In the genomic region with DNA sequence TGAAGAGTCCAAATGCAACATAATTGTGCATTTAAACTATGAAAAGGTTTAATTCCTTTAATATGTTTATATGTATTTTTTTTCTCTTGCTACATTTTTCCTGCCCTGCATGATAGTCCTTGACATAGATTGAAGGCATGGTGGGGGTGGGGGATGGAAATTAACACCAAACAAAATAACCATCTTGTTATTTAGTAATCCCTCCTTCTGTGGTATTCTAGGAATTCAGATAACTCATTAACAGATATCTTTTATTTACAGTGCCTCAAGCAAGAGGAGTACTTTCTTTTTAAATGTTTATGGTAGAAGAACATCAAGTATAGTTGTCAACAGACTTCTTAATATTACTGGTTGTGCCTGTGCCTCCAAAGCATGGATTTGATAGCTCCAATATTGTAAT, we compare ENCODE assay signal across 23 cellular contexts.
DNase-seq lines count a peak whose midpoint lies in the region; FAIRE-seq and TF ChIP-seq lines count a peak whose summit lies in the region.
"Had no signal": no experiment of that assay in that cellular context is flagged by ENCODE, and none has a peak within 500 bp of the region (broad histone marks: within the 10 kb centered on the region; RNA-seq: fewer than 3 reads in every experiment).

No MANE protein-coding gene starts in this region.

- no peak overlapping the region for H3K4me3 ChIP-seq in keratinocyte (ENCODE audit: control insufficient read depth in 2 of 3, extremely low read depth in 1 of 3, insufficient read depth in 2 of 3, low read depth in 1 of 3, low read length in 3 of 3)
- H3K4me3 ChIP-seq in hepatocyte = no peak overlapping the region
- H3K4me3 ChIP-seq: Peyer's patch, SK-N-MC had no signal

- no peak overlapping the region for H3K9ac ChIP-seq in keratinocyte (ENCODE audit: control insufficient read depth, extremely low read depth, insufficient read depth, low read length)

- H3K36me3 ChIP-seq in keratinocyte (ENCODE audit: control insufficient read depth in 2 of 2, extremely low read depth in 1 of 2, insufficient read depth in 2 of 2, low read length in 2 of 2) (no peaks in the 10 kb centered on the region), hepatocyte (replicated peaks; ENCODE audit: insufficient read depth, low read depth) (no peaks in the 10 kb centered on the region)
- H3K36me3 ChIP-seq: Peyer's patch had no signal

- H2AFZ ChIP-seq in keratinocyte (ENCODE audit: control insufficient read depth, low read length) (no peak overlapping the region), hepatocyte (no peak overlapping the region)

- no peaks in the 10 kb centered on the region for H3K9me1 ChIP-seq in keratinocyte (ENCODE audit: control insufficient read depth, extremely low read depth, insufficient read depth, low read length)

- H3K27ac ChIP-seq in keratinocyte (ENCODE audit: control insufficient read depth, insufficient read depth, low read length) = no peak overlapping the region
- H3K27ac ChIP-seq in hepatocyte = no peak overlapping the region
- H3K27ac ChIP-seq: C4-2B, Peyer's patch, SK-N-MC had no signal

- FAIRE-seq in RCC 7860 (lab: Jason Lieb, UNC) (peak; percentile 26), keratinocyte (lab: Jason Lieb, UNC) (no peak)
- FAIRE-seq: GM12892, HTR-8/SVneo had no signal

- H3K4me1 ChIP-seq in keratinocyte (ENCODE audit: control insufficient read depth, extremely low read depth, insufficient read depth, low read length) (peaks cover 16% of the 10 kb centered on the region), hepatocyte (ENCODE audit: insufficient read depth) (peaks cover 52% of the 10 kb centered on the region)
- H3K4me1 ChIP-seq: Peyer's patch had no signal

- H3K27me3 ChIP-seq in keratinocyte (ENCODE audit: control insufficient read depth, extremely low read depth, insufficient read depth, low read length) = no peaks in the 10 kb centered on the region
- no peaks in the 10 kb centered on the region for H3K27me3 ChIP-seq in hepatocyte
- H3K27me3 ChIP-seq: Peyer's patch had no signal

- H3K9me2 ChIP-seq in hepatocyte (replicated peaks; ENCODE audit: insufficient read depth) = no peaks in the 10 kb centered on the region

- no peaks in the 10 kb centered on the region for H4K20me1 ChIP-seq in keratinocyte (ENCODE audit: control insufficient read depth, extremely low read depth, insufficient read depth, low read length)
- H4K20me1 ChIP-seq in hepatocyte (ENCODE audit: insufficient read depth, poor library complexity, severe bottlenecking) = no peaks in the 10 kb centered on the region

- H3K79me2 ChIP-seq in keratinocyte (ENCODE audit: control insufficient read depth, insufficient read depth, low read length) (no peaks in the 10 kb centered on the region), hepatocyte (no peaks in the 10 kb centered on the region)

- no peaks in the 10 kb centered on the region for H3K9me3 ChIP-seq in keratinocyte (ENCODE audit: control insufficient read depth, low read depth, low read length)
- no peaks in the 10 kb centered on the region for H3K9me3 ChIP-seq in hepatocyte (ENCODE audit: low read depth)
- H3K9me3 ChIP-seq: Caco-2, Peyer's patch had no signal

- DNase-seq in DMS114 treated with DMSO at 0.1 percent for 48 hours (lab: John Stamatoyannopoulos, UW; ENCODE audit: unreplicated experiment) (peak; percentile 62), RCC 7860 (ENCODE audit: low spot score) (no peak), keratinocyte (ENCODE audit: low read depth, low spot score) (peak; percentile 2), renal cortical epithelial cell (ENCODE audit: low read depth) (peak; percentile 90), hepatocyte (ENCODE audit: low spot score) (no peak), NCI-H2171 treated with DMSO at 0.1 percent for 48 hours (lab: John Stamatoyannopoulos, UW) (no peak), NCI-H1105 treated with DMSO at 0.1 percent for 48 hours (lab: John Stamatoyannopoulos, UW) (no peak)
- DNase-seq: Caco-2; CD8-positive, alpha-beta T cell; DMS 273 treated with DMSO at 0.1 percent for 48 hours; DMS79 treated with DMSO at 0.1 percent for 48 hours; H7; KBM-7; MV-4-11; NCI-H2029; NCI-H2227 treated with DMSO at 0.1 percent for 48 hours; NCI-H526 treated with DMSO at 0.1 percent for 48 hours; Peyer's patch; SIG-M5 had no signal

- dilution Hi-C loops in keratinocyte (cut with MboI; ENCODE audit: extremely low pct_ligation_motif_present, low sequenced_read_pairs) = no loop called here

- H3K4me2 ChIP-seq in keratinocyte (ENCODE audit: control insufficient read depth, extremely low read depth, insufficient read depth, low read depth, low read length) (no peak overlapping the region), hepatocyte (no peak overlapping the region)

- TF ChIP-seq CTCF in keratinocyte (optimal IDR thresholded peaks at IDR 0.05 in 1 of 3, IDR thresholded peaks at IDR 0.05 in 1 of 3, conservative IDR thresholded peaks at IDR 0.05 in 1 of 3; ENCODE audit: extremely low read depth in 1 of 3, insufficient read depth in 2 of 3, low read length in 3 of 3) (no peak), hepatocyte (IDR thresholded peaks at IDR 0.05; ENCODE audit: poor library complexity) (no peak)

Comparison
In these comparisons a context has a peak if more than half of its experiments do, and no peak if none do; other contexts are left out.
1. DNase-seq: peak in DMS114 treated with DMSO at 0.1 percent for 48 hours (single experiment), keratinocyte (single experiment) and renal cortical epithelial cell (single experiment); none in RCC 7860 (single experiment), hepatocyte (single experiment), NCI-H2171 treated with DMSO at 0.1 percent for 48 hours (single experiment) and NCI-H1105 treated with DMSO at 0.1 percent for 48 hours (single experiment).